9 cellular contexts compared by ENCODE assay signal in genomic region chr11:35313066-35313765, GRCh38.
DNase-seq lines count a peak whose midpoint lies in the region; ATAC-seq and TF ChIP-seq lines count a peak whose summit lies in the region.
"Had no signal": no experiment of that assay in that cellular context is flagged by ENCODE, and none has a peak within 500 bp of the region (broad histone marks: within the 10 kb centered on the region; RNA-seq: fewer than 3 reads in every experiment).

No MANE protein-coding gene starts in this region.

- DNase-seq in medulla oblongata (ENCODE audit: extremely low spot score) (peak; percentile 77), BE2C (no peak), NCI-H2227 (lab: John Stamatoyannopoulos, UW; ENCODE audit: unreplicated experiment) (no peak)
- no peak for DNase-seq in stimulated activated CD4-positive, alpha-beta T cell treated with anti-CD3 and anti-CD28 coated beads, Interleukin-12 subunit alpha, Interleukin-12 subunit beta, amount 100 ng/mL, for 4 hours

- no peaks in the 10 kb centered on the region for H3K36me3 ChIP-seq in BE2C
- H3K36me3 ChIP-seq: neutrophil had no signal

- TF ChIP-seq CTCF in BE2C (IDR thresholded peaks at IDR 0.05; ENCODE audit: low read depth, low read length), result no peak

- no peak overlapping the region for H3K4me3 ChIP-seq in BE2C (ENCODE audit: low read depth, low read length)

- no peaks in the 10 kb centered on the region for H3K4me1 ChIP-seq in BE2C

- ATAC-seq in GM18861 (IDR thresholded peaks at IDR 0.05; ENCODE audit: unreplicated experiment), result peak; percentile 92
- ATAC-seq in GM21737 (IDR thresholded peaks at IDR 0.05; ENCODE audit: unreplicated experiment), result peak; percentile 71
- ATAC-seq in HG03558 (IDR thresholded peaks at IDR 0.05; ENCODE audit: extremely low read depth, unreplicated experiment), result peak; percentile 71
- no peak for ATAC-seq in HG02571 (IDR thresholded peaks at IDR 0.05; ENCODE audit: unreplicated experiment)

- no peaks in the 10 kb centered on the region for H3K27me3 ChIP-seq in BE2C
- H3K27me3 ChIP-seq: neutrophil had no signal

- H3K9me3 ChIP-seq in BE2C, result no peaks in the 10 kb centered on the region
- H3K9me3 ChIP-seq: neutrophil had no signal
